8 cellular contexts compared by ENCODE assay signal in the genomic region with DNA sequence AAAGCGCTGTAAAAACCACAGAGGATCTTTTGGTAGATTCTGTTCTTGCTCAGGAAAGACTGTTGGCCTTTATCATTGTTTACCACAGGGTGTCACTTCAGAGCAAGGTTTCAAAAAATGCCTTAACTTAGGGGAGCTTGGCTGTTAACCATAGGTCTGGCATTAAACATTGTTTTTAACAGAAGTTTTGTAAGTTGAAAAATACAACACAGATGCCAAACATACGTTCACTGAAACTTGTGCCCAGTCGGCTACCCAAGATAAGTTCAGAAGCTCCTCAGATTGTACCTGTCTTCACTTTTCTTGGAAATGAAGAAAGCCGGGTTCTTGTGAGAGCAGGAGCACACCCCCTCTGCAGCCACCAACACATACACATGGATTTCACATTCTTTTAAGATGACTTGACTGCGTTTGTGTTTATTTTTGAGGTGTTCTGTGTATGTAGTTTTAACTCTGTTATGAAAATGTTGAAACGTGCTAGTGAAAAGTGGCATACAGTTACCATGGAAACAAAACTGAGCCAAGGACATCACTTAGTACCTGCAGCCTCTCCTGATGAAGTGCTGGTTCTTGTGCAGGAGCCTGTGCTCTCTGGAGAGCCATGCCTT.
DNase-seq lines count a peak whose midpoint lies in the region; ATAC-seq and TF ChIP-seq lines count a peak whose summit lies in the region.

No MANE protein-coding gene starts in this region.

- H3K27me3 Mint-ChIP-seq in Calu3 (ENCODE audit: unreplicated experiment): no peaks in the 10 kb centered on the region
- peaks cover 16% of the 10 kb centered on the region for H3K27me3 Mint-ChIP-seq in activated CD4-positive, alpha-beta T cell treated with anti-CD3 and anti-CD28 coated beads, Interleukin-2, amount 10 ng/mL, durations not matched to agents 7 days and 5 days

- H3K79me2 ChIP-seq in SU-DHL-6 (ENCODE audit: insufficient read depth, low read length): no peaks in the 10 kb centered on the region

- ATAC-seq in GM18520 (IDR thresholded peaks at IDR 0.05; ENCODE audit: unreplicated experiment) (no peak), HG02642 (IDR thresholded peaks at IDR 0.05; ENCODE audit: poor library complexity, unreplicated experiment) (no peak)

- H3K4me3 ChIP-seq in SU-DHL-6 (ENCODE audit: insufficient read depth, low read length, poor library complexity, severe bottlenecking) (no peak overlapping the region), testis (no peak overlapping the region)

- peak; percentile 10 for DNase-seq in Calu3
- peak; percentile 42 for DNase-seq in HT-29 (ENCODE audit: low spot score)
- peak; percentile 34 for DNase-seq in glomerular endothelial cell (ENCODE audit: extremely low read depth, low read depth, low spot score)
- DNase-seq in testis: no peak
- DNase-seq in activated CD4-positive, alpha-beta T cell treated with anti-CD3 and anti-CD28 coated beads, Interleukin-2, amount 10 ng/mL, durations not matched to agents 7 days and 5 days: no peak

- no peaks in the 10 kb centered on the region for H3K36me3 ChIP-seq in SU-DHL-6 (ENCODE audit: low read length)
- H3K36me3 ChIP-seq in testis (ENCODE audit: low read depth, missing control alignments): no peaks in the 10 kb centered on the region

- WGBS in testis, 2 donors: 42 to 58% methylated on average over 6 of the region's 6 CpGs

- H3F3A ChIP-seq in SU-DHL-6 (ENCODE audit: insufficient read depth): no peaks in the 10 kb centered on the region

- POLR2A ChIA-PET in activated CD4-positive, alpha-beta T cell treated with anti-CD3 and anti-CD28 coated beads, Interleukin-2, amount 10 ng/mL, durations not matched to agents 7 days and 5 days (lab: Charles Lee): no interaction called here

- H3K27me3 ChIP-seq in SU-DHL-6 (ENCODE audit: low read length) (no peaks in the 10 kb centered on the region), testis (no peaks in the 10 kb centered on the region)

- no peak overlapping the region for H2AFZ ChIP-seq in SU-DHL-6 (ENCODE audit: low read depth, low read length, severe bottlenecking)

- H3K27ac Mint-ChIP-seq in Calu3 (ENCODE audit: unreplicated experiment): no peak overlapping the region
- no peak overlapping the region for H3K27ac Mint-ChIP-seq in activated CD4-positive, alpha-beta T cell treated with anti-CD3 and anti-CD28 coated beads, Interleukin-2, amount 10 ng/mL, durations not matched to agents 7 days and 5 days

- CTCF ChIA-PET in Calu3 (lab: Charles Lee): interaction anchor here (1.0 to 1.6 kb wide), 4 partner anchors 113 to 624 kb away, joined by 3 to 22 read pairs (median 5); no protein-coding TSS in a partner anchor
- CTCF ChIA-PET in activated CD4-positive, alpha-beta T cell treated with anti-CD3 and anti-CD28 coated beads, Interleukin-2, amount 10 ng/mL, durations not matched to agents 7 days and 5 days (lab: Charles Lee): no interaction called here

- H3K4me2 ChIP-seq in SU-DHL-6 (ENCODE audit: low read depth, low read length, poor library complexity, severe bottlenecking): no peak overlapping the region

- intact Hi-C loops in Calu3 (cut with micrococcal nuclease; ENCODE audit: unreplicated experiment) (loop anchor here (1.0 kb wide), 3 partner anchors 118 to 624 kb away; no protein-coding TSS in a partner anchor), testis (cut with DNase I; ENCODE audit: low total_unique reads) (loop anchor here (10.0 kb wide), 1 partner anchor 113 kb away; no protein-coding TSS in a partner anchor)

- H3K36me3 Mint-ChIP-seq in Calu3 (ENCODE audit: insufficient read depth, unreplicated experiment): no peaks in the 10 kb centered on the region
- no peaks in the 10 kb centered on the region for H3K36me3 Mint-ChIP-seq in activated CD4-positive, alpha-beta T cell treated with anti-CD3 and anti-CD28 coated beads, Interleukin-2, amount 10 ng/mL, durations not matched to agents 7 days and 5 days (ENCODE audit: low read depth)

- H3K4me1 ChIP-seq in testis: no peaks in the 10 kb centered on the region

- H3K9me3 ChIP-seq in SU-DHL-6 (ENCODE audit: insufficient read depth, low read length) (no peaks in the 10 kb centered on the region), testis (no peaks in the 10 kb centered on the region)

- BruUV-seq in Calu3 (replicated peaks; lab: Mats Ljungman, UMichigan): no TSS peak

- no peak overlapping the region for H3K4me3 Mint-ChIP-seq in Calu3 (ENCODE audit: low read depth, unreplicated experiment)
- H3K4me3 Mint-ChIP-seq in activated CD4-positive, alpha-beta T cell treated with anti-CD3 and anti-CD28 coated beads, Interleukin-2, amount 10 ng/mL, durations not matched to agents 7 days and 5 days: no peak overlapping the region

- no peak for TF ChIP-seq POLR2A in testis (IDR thresholded peaks at IDR 0.05)

- H3K9ac ChIP-seq in SU-DHL-6 (ENCODE audit: low read length): no peak overlapping the region

- H4K20me1 ChIP-seq in SU-DHL-6 (ENCODE audit: low read depth, low read length): no peaks in the 10 kb centered on the region; the same call in 1 of the 2 replicates

- peaks cover 2% of the 10 kb centered on the region for H3K9me3 Mint-ChIP-seq in Calu3 (ENCODE audit: low read depth, unreplicated experiment)
- H3K9me3 Mint-ChIP-seq in activated CD4-positive, alpha-beta T cell treated with anti-CD3 and anti-CD28 coated beads, Interleukin-2, amount 10 ng/mL, durations not matched to agents 7 days and 5 days: no peaks in the 10 kb centered on the region

- peaks cover 10% of the 10 kb centered on the region for H3K4me1 Mint-ChIP-seq in Calu3 (ENCODE audit: low read depth, unreplicated experiment)
- no peaks in the 10 kb centered on the region for H3K4me1 Mint-ChIP-seq in activated CD4-positive, alpha-beta T cell treated with anti-CD3 and anti-CD28 coated beads, Interleukin-2, amount 10 ng/mL, durations not matched to agents 7 days and 5 days

- no peaks in the 10 kb centered on the region for H3K9me2 ChIP-seq in SU-DHL-6 (replicated peaks; ENCODE audit: insufficient read depth, low read length)

- H3K27ac ChIP-seq in SU-DHL-6 (ENCODE audit: low read depth, low read length) (no peak overlapping the region), testis (no peak overlapping the region)

- TF ChIP-seq CTCF in Calu3 (IDR thresholded peaks at IDR 0.05; ENCODE audit: unreplicated experiment) (peak; percentile 24), SU-DHL-6 (IDR thresholded peaks at IDR 0.05; ENCODE audit: insufficient read depth, low read length, poor library complexity, severe bottlenecking) (peak; percentile 68), testis (IDR thresholded peaks at IDR 0.05) (peak in 2 of 3 experiments; percentile 37)

Comparison
In these comparisons a context has a peak if more than half of its experiments do, and no peak if none do; other contexts are left out.
1. DNase-seq: peak in Calu3 (single experiment), HT-29 (single experiment) and glomerular endothelial cell (single experiment); none in testis (single experiment) and activated CD4-positive, alpha-beta T cell treated with anti-CD3 and anti-CD28 coated beads, Interleukin-2, amount 10 ng/mL, durations not matched to agents 7 days and 5 days (single experiment).
2. Peak in every context shown above with its lines, with median percentiles within 50 percentile points of each other: CTCF ChIP-seq.